Comparison of ENCODE assay signal across 9 cellular contexts in genomic region chr3:56915969-56916586, GRCh38.
DNase-seq lines count a peak whose midpoint lies in the region; ATAC-seq, FAIRE-seq and TF ChIP-seq lines count a peak whose summit lies in the region.
"Had no signal": no experiment of that assay in that cellular context is flagged by ENCODE, and none has a peak within 500 bp of the region (broad histone marks: within the 10 kb centered on the region; RNA-seq: fewer than 3 reads in every experiment).

No MANE protein-coding gene starts in this region.

- no peaks in the 10 kb centered on the region; a peak in 1 of 5 replicates for H3K4me1 ChIP-seq in K562 (replicated peaks in 1 of 2; ENCODE audit: control insufficient read depth in 2 of 2, insufficient read depth in 2 of 2, low read length in 2 of 2)
- H3K4me1 ChIP-seq in skeletal muscle tissue (ENCODE audit: control insufficient read depth in 3 of 3, insufficient read depth in 3 of 3, low read length in 3 of 3), result peaks cover 5 to 12% (median 6%) of the 10 kb centered on the region in 3 donors
- H3K4me1 ChIP-seq: pancreas had no signal

- H3K9me3 ChIP-seq in K562 (replicated peaks; ENCODE audit: control insufficient read depth, insufficient read depth, low read depth, low read length) (no peaks in the 10 kb centered on the region), skeletal muscle tissue (ENCODE audit: control insufficient read depth in 3 of 3, low read length in 3 of 3) (no peaks in the 10 kb centered on the region)
- H3K9me3 ChIP-seq: pancreas had no signal

- no peak for TF ChIP-seq POLR2A in K562 (conservative IDR thresholded peaks at IDR 0.05)
- TF ChIP-seq POLR2A in H54 (IDR thresholded peaks at IDR 0.05; ENCODE audit: low read depth, low read length), result no peak

- no peak overlapping the region for H3K4me3 ChIP-seq in K562
- peak overlapping the region; percentile 37 to 57 (median 56) for H3K4me3 ChIP-seq in skeletal muscle tissue (ENCODE audit: low read length in 3 of 3)

- CTCF ChIA-PET in K562 (lab: Yijun Ruan, JAX; ENCODE audit: low intra/inter-chr PET ratio), result no interaction called here

- H3K27me3 ChIP-seq in K562 (ENCODE audit: control insufficient read depth in 2 of 2, insufficient read depth in 2 of 2, low read length in 2 of 2) (peaks cover 2 to 21% of the 10 kb centered on the region in 2 experiments; a peak in 3 of 5 replicates), skeletal muscle tissue (ENCODE audit: control insufficient read depth in 3 of 3, insufficient read depth in 3 of 3, low read length in 3 of 3) (no peaks in the 10 kb centered on the region)
- H3K27me3 ChIP-seq: pancreas had no signal

- no peak for FAIRE-seq in K562 (lab: Jason Lieb, UNC)
- no peak for FAIRE-seq in H54 (lab: Jason Lieb, UNC)
- FAIRE-seq: pancreas had no signal

- POLR2A ChIA-PET in K562 (lab: Yijun Ruan, JAX), result interaction anchor here (0.6 kb wide), 1 partner anchor 14 kb away, joined by 3 read pairs; no protein-coding TSS in a partner anchor

- no peak for TF ChIP-seq EP300 in K562 (IDR thresholded peaks at IDR 0.05; ENCODE audit: low read length)

- TF ChIP-seq CTCF in K562 (IDR thresholded peaks at IDR 0.05 in 2 of 3, conservative IDR thresholded peaks at IDR 0.05 in 1 of 3; ENCODE audit: insufficient read depth in 2 of 3, low read depth in 1 of 3, low read length in 3 of 3), result no peak

- peak; percentile 46 for ATAC-seq in GM19043 (IDR thresholded peaks at IDR 0.05; ENCODE audit: low read depth, unreplicated experiment)
- ATAC-seq in HG03159 (IDR thresholded peaks at IDR 0.05; ENCODE audit: unreplicated experiment), result peak; percentile 50
- ATAC-seq in K562, result peak; percentile 54

- in situ Hi-C loops in K562 (cut with MboI), result no loop called here

- H3K9me1 ChIP-seq in K562 (ENCODE audit: control insufficient read depth, insufficient read depth, low read length), result no peaks in the 10 kb centered on the region

- no TSS peak for BruUV-seq in K562 (replicated peaks; lab: Mats Ljungman, UMichigan)

- intact Hi-C loops in K562 (cut with micrococcal nuclease), result no loop called here

- DNase-seq in T-helper 2 cell, result peak; percentile 35 to 92 (median 61)
- peak in 1 of 4 experiments; percentile 11 for DNase-seq in K562 (ENCODE audit: extremely low read depth in 1 of 4, low spot score in 3 of 4)
- no peak for DNase-seq in NCI-H1694 (lab: John Stamatoyannopoulos, UW)
- DNase-seq in cerebellum (ENCODE audit: low spot score), result no peak
- no peak for DNase-seq in H54 (ENCODE audit: insufficient read length, low spot score)
- DNase-seq: pancreas had no signal

- H3K9ac ChIP-seq in K562 (ENCODE audit: insufficient read depth in 1 of 2, low read depth in 2 of 2, low read length in 2 of 2) (no peak overlapping the region), skeletal muscle tissue (ENCODE audit: low read depth in 1 of 3, low read length in 3 of 3) (peak overlapping the region in 2 of 3 donors; percentile 45 to 53)

- H4K20me1 ChIP-seq in K562 (replicated peaks; ENCODE audit: control insufficient read depth, insufficient read depth, low read length), result no peaks in the 10 kb centered on the region

- WGBS in K562 (ENCODE audit: insufficient coverage, low coverage, missing lambda C conversion rate), result 2% methylated on average over 16 of the region's 16 CpGs

- TF ChIP-seq RAD21 in K562 (CRISPR knock-in tag; conservative IDR thresholded peaks at IDR 0.05 in 1 of 2, IDR thresholded peaks at IDR 0.05 in 1 of 2), result no peak

- no peak overlapping the region for H2AFZ ChIP-seq in K562 (ENCODE audit: low read depth, low read length)

- no peaks in the 10 kb centered on the region for H3K79me2 ChIP-seq in K562 (ENCODE audit: control insufficient read depth, insufficient read depth, low read length)

- H3K4me2 ChIP-seq in K562 (ENCODE audit: insufficient read depth, low read length), result no peak overlapping the region

- H3K36me3 ChIP-seq in K562 (ENCODE audit: control insufficient read depth, insufficient read depth, low read length), result no peaks in the 10 kb centered on the region
- H3K36me3 ChIP-seq in skeletal muscle tissue (ENCODE audit: control insufficient read depth in 3 of 3, insufficient read depth in 3 of 3, low read length in 3 of 3), result no peaks in the 10 kb centered on the region
- H3K36me3 ChIP-seq: pancreas had no signal

- H3K27ac ChIP-seq in K562 (ENCODE audit: extremely low read depth, low read depth, low read length), result no peak overlapping the region
- H3K27ac ChIP-seq in skeletal muscle tissue (ENCODE audit: low read depth, low read length), result peak overlapping the region; percentile 37
- H3K27ac ChIP-seq: pancreas had no signal

TF ChIP-seq in K562, 482 proteins besides CTCF, POLR2A, EP300 and RAD21:
- TF ChIP-seq ZNF561 (CRISPR knock-in tag; conservative IDR thresholded peaks at IDR 0.05), result no peak
- TF ChIP-seq PKNOX1 (IDR thresholded peaks at IDR 0.05), result peak; percentile 44; the same call in 1 of the 2 replicates
- TF ChIP-seq POLR2B (IDR thresholded peaks at IDR 0.05; ENCODE audit: low read depth, partially characterized antibody), result no peak
- no peak for TF ChIP-seq PBX2 (CRISPR knock-in tag; IDR thresholded peaks at IDR 0.05; ENCODE audit: low read depth)
- TF ChIP-seq PBX2 (tag; conservative IDR thresholded peaks at IDR 0.05; ENCODE audit: low read depth), result peak; percentile 67
- TF ChIP-seq ZNF143 (CRISPR knock-in tag; IDR thresholded peaks at IDR 0.05), result no peak
- no peak for TF ChIP-seq ZBTB17 (CRISPR knock-in tag; IDR thresholded peaks at IDR 0.05)
- TF ChIP-seq MEIS2 (IDR thresholded peaks at IDR 0.05; ENCODE audit: partially characterized antibody), result peak; percentile 60
- TF ChIP-seq GABPA (tag; conservative IDR thresholded peaks at IDR 0.05; ENCODE audit: low read depth), result peak; percentile 56
- TF ChIP-seq, protein P1, sequence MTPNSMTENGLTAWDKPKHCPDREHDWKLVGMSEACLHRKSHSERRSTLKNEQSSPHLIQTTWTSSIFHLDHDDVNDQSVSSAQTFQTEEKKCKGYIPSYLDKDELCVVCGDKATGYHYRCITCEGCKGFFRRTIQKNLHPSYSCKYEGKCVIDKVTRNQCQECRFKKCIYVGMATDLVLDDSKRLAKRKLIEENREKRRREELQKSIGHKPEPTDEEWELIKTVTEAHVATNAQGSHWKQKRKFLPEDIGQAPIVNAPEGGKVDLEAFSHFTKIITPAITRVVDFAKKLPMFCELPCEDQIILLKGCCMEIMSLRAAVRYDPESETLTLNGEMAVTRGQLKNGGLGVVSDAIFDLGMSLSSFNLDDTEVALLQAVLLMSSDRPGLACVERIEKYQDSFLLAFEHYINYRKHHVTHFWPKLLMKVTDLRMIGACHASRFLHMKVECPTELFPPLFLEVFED (CRISPR knock-in tag; conservative IDR thresholded peaks at IDR 0.05), result no peak
- no peak for TF ChIP-seq ZC3H8 (IDR thresholded peaks at IDR 0.05)

Comparison
In these comparisons a context has a peak if more than half of its experiments do, and no peak if none do; other contexts are left out.
1. DNase-seq: peak in T-helper 2 cell (5 of 5); none in NCI-H1694 (single experiment), cerebellum (single experiment) and H54 (single experiment).
2. H3K9ac ChIP-seq: peak in skeletal muscle tissue (2 of 3); none in K562 (0 of 2).
3. Peak in every context shown above with its lines, with median percentiles within 50 percentile points of each other: ATAC-seq.